ENCODE assay signal across 1 cellular context in the genomic region with DNA sequence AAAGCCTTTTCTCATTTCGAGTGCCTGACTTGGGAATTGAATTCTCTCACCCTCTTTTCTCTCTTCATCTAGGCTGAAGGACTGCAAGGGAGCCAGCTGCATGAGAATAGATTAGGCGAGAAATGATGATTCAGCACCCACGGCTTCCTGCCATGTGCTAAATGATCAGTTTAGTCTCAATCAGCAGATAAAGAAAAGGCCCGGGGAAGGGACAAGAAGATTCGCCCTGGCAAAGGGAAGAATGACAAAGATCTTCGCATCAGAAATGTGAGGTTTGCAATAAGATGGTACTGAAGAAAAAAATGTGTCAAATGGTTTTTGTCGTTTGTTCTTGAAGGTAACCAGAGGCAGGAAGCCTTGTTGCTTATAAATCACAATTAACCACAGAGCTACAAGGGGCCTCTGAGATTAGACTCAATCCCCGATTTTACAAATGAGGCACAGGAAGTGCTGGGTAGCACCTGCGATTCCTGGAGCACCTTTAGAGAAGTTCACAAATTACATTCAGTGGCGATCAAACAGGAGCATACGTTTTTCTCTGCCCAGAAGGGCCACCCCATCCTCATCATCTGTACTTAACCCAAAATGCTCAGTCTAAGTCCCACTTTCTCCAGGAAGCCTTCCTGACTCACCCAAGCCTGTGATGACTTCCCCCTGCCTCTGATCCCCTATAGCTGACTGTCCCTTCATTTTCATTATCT.
TF ChIP-seq lines count a peak whose summit lies in the region.

No MANE protein-coding gene starts in this region.

TF ChIP-seq in K562, 482 proteins besides CTCF, POLR2A, EP300 and RAD21 (continued from another document and continues in another):
- TF ChIP-seq, protein P1, sequence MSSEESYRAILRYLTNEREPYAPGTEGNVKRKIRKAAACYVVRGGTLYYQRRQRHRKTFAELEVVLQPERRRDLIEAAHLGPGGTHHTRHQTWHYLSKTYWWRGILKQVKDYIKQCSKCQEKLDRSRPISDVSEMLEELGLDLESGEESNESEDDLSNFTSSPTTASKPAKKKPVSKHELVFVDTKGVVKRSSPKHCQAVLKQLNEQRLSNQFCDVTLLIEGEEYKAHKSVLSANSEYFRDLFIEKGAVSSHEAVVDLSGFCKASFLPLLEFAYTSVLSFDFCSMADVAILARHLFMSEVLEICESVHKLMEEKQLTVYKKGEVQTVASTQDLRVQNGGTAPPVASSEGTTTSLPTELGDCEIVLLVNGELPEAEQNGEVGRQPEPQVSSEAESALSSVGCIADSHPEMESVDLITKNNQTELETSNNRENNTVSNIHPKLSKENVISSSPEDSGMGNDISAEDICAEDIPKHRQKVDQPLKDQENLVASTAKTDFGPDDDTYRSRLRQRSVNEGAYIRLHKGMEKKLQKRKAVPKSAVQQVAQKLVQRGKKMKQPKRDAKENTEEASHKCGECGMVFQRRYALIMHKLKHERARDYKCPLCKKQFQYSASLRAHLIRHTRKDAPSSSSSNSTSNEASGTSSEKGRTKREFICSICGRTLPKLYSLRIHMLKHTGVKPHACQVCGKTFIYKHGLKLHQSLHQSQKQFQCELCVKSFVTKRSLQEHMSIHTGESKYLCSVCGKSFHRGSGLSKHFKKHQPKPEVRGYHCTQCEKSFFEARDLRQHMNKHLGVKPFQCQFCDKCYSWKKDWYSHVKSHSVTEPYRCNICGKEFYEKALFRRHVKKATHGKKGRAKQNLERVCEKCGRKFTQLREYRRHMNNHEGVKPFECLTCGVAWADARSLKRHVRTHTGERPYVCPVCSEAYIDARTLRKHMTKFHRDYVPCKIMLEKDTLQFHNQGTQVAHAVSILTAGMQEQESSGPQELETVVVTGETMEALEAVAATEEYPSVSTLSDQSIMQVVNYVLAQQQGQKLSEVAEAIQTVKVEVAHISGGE (CRISPR knock-in tag; IDR thresholded peaks at IDR 0.05), result 0 out of 6 replicates have a peak, but pooled peaks of 1 of the 3 experiments have one; percentile 37
- peak; percentile 58 for TF ChIP-seq ETV1 (tag; conservative IDR thresholded peaks at IDR 0.05; ENCODE audit: low read depth)
- TF ChIP-seq ZNF696 (CRISPR knock-in tag; conservative IDR thresholded peaks at IDR 0.05), result no peak
- peak; percentile 60; the same call in 1 of the 2 replicates for TF ChIP-seq FOXM1 (IDR thresholded peaks at IDR 0.05; ENCODE audit: low read depth)
- no peak for TF ChIP-seq FOXM1 (CRISPR knock-in tag; IDR thresholded peaks at IDR 0.05; ENCODE audit: low read depth)
- TF ChIP-seq MAFG (tag; conservative IDR thresholded peaks at IDR 0.05), result peak; percentile 99
- no peak for TF ChIP-seq POLR2AphosphoS2 (IDR thresholded peaks at IDR 0.05; ENCODE audit: low read length)
- TF ChIP-seq SIN3B (IDR thresholded peaks at IDR 0.05; ENCODE audit: low read depth), result no peak
- no peak for TF ChIP-seq ZNF830 (CRISPR knock-in tag; IDR thresholded peaks at IDR 0.05)
- TF ChIP-seq COPS2 (conservative IDR thresholded peaks at IDR 0.05), result no peak
- TF ChIP-seq ZNF586 (CRISPR knock-in tag; conservative IDR thresholded peaks at IDR 0.05), result no peak
- TF ChIP-seq SRSF1 (IDR thresholded peaks at IDR 0.05; ENCODE audit: low read depth, low read length), result no peak
- TF ChIP-seq SOX6 (IDR thresholded peaks at IDR 0.05), result peak; percentile 59; the same call in 1 of the 2 replicates
- TF ChIP-seq PML (IDR thresholded peaks at IDR 0.05; ENCODE audit: low read length), result peak; percentile 64
- peak; percentile 89 for TF ChIP-seq CBFA2T2 (conservative IDR thresholded peaks at IDR 0.05)
- TF ChIP-seq ETS2 (tag; IDR thresholded peaks at IDR 0.05; ENCODE audit: borderline replicate concordance, poor library complexity, severe bottlenecking), result no peak
- peak; percentile 23 for TF ChIP-seq MEIS2 (IDR thresholded peaks at IDR 0.05; ENCODE audit: partially characterized antibody)
- TF ChIP-seq MECOM (CRISPR knock-in tag; IDR thresholded peaks at IDR 0.05), result 0 out of 2 replicates have a peak, but pooled peaks have one; percentile 66
- TF ChIP-seq, protein P2, sequence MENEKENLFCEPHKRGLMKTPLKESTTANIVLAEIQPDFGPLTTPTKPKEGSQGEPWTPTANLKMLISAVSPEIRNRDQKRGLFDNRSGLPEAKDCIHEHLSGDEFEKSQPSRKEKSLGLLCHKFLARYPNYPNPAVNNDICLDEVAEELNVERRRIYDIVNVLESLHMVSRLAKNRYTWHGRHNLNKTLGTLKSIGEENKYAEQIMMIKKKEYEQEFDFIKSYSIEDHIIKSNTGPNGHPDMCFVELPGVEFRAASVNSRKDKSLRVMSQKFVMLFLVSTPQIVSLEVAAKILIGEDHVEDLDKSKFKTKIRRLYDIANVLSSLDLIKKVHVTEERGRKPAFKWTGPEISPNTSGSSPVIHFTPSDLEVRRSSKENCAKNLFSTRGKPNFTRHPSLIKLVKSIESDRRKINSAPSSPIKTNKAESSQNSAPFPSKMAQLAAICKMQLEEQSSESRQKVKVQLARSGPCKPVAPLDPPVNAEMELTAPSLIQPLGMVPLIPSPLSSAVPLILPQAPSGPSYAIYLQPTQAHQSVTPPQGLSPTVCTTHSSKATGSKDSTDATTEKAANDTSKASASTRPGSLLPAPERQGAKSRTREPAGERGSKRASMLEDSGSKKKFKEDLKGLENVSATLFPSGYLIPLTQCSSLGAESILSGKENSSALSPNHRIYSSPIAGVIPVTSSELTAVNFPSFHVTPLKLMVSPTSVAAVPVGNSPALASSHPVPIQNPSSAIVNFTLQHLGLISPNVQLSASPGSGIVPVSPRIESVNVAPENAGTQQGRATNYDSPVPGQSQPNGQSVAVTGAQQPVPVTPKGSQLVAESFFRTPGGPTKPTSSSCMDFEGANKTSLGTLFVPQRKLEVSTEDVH (IDR thresholded peaks at IDR 0.05; ENCODE audit: low read depth, partially characterized antibody), result no peak
- no peak for TF ChIP-seq HCFC1 (IDR thresholded peaks at IDR 0.05; ENCODE audit: low read depth, low read length)
- peak; percentile 84 for TF ChIP-seq FOSL1 (tag; conservative IDR thresholded peaks at IDR 0.05)
- TF ChIP-seq MTA2 (IDR thresholded peaks at IDR 0.05; ENCODE audit: low read depth), result peak; percentile 58
- 0 out of 2 replicates have a peak, but pooled peaks have one; percentile 16 for TF ChIP-seq ZNF584 (CRISPR knock-in tag; IDR thresholded peaks at IDR 0.05; ENCODE audit: low read depth)
- TF ChIP-seq, protein P3, sequence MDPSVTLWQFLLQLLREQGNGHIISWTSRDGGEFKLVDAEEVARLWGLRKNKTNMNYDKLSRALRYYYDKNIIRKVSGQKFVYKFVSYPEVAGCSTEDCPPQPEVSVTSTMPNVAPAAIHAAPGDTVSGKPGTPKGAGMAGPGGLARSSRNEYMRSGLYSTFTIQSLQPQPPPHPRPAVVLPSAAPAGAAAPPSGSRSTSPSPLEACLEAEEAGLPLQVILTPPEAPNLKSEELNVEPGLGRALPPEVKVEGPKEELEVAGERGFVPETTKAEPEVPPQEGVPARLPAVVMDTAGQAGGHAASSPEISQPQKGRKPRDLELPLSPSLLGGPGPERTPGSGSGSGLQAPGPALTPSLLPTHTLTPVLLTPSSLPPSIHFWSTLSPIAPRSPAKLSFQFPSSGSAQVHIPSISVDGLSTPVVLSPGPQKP (CRISPR knock-in tag; IDR thresholded peaks at IDR 0.05), result no peak
- TF ChIP-seq SMARCC2 (IDR thresholded peaks at IDR 0.05; ENCODE audit: low read depth), result 0 out of 2 replicates have a peak, but pooled peaks have one; percentile 82
- TF ChIP-seq CREM (IDR thresholded peaks at IDR 0.05; ENCODE audit: low read depth), result peak; percentile 29; the same call in 1 of the 2 replicates
- no peak for TF ChIP-seq NR2C1 (IDR thresholded peaks at IDR 0.05)
- no peak for TF ChIP-seq NR2C1 (tag; IDR thresholded peaks at IDR 0.05)
- TF ChIP-seq TRIM24 (IDR thresholded peaks at IDR 0.05), result peak; percentile 85 to 89
- peak; percentile 95 for TF ChIP-seq ARID1B (IDR thresholded peaks at IDR 0.05)
- TF ChIP-seq NFE2 (IDR thresholded peaks at IDR 0.05; ENCODE audit: low read depth), result peak; percentile 89
- peak; percentile 98 for TF ChIP-seq MAFK (IDR thresholded peaks at IDR 0.05; ENCODE audit: low read length)
- TF ChIP-seq MTA3 (IDR thresholded peaks at IDR 0.05; ENCODE audit: borderline replicate concordance), result peak; percentile 58; the same call in 1 of the 2 replicates
- peak in 1 of 2 experiments; percentile 69; a peak in 2 of 4 replicates for TF ChIP-seq TBL1XR1 (IDR thresholded peaks at IDR 0.05; ENCODE audit: low read length in 2 of 2)
- TF ChIP-seq JUND (IDR thresholded peaks at IDR 0.05; ENCODE audit: borderline replicate concordance, low read depth, low read length), result peak; percentile 86
- TF ChIP-seq JUND (tag; IDR thresholded peaks at IDR 0.05; ENCODE audit: borderline replicate concordance, low read depth, low read length), result peak; percentile 15; the same call in 1 of the 3 replicates
- TF ChIP-seq ZNF766 (CRISPR knock-in tag; conservative IDR thresholded peaks at IDR 0.05), result peak; percentile 57; the same call in 1 of the 2 replicates
- TF ChIP-seq KLF16 (IDR thresholded peaks at IDR 0.05), result peak; percentile 78
- TF ChIP-seq, protein P4, sequence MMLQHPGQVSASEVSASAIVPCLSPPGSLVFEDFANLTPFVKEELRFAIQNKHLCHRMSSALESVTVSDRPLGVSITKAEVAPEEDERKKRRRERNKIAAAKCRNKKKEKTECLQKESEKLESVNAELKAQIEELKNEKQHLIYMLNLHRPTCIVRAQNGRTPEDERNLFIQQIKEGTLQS (IDR thresholded peaks at IDR 0.05), result peak; percentile 48; the same call in 1 of the 2 replicates
- TF ChIP-seq, protein P4 (CRISPR knock-in tag; conservative IDR thresholded peaks at IDR 0.05), result no peak
- TF ChIP-seq, protein P5, sequence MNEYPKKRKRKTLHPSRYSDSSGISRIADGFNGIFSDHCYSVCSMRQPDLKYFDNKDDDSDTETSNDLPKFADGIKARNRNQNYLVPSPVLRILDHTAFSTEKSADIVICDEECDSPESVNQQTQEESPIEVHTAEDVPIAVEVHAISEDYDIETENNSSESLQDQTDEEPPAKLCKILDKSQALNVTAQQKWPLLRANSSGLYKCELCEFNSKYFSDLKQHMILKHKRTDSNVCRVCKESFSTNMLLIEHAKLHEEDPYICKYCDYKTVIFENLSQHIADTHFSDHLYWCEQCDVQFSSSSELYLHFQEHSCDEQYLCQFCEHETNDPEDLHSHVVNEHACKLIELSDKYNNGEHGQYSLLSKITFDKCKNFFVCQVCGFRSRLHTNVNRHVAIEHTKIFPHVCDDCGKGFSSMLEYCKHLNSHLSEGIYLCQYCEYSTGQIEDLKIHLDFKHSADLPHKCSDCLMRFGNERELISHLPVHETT (CRISPR knock-in tag; conservative IDR thresholded peaks at IDR 0.05 in 1 of 2, IDR thresholded peaks at IDR 0.05 in 1 of 2), result 0 out of 4 replicates have a peak, but pooled peaks of 1 of the 2 experiments have one; percentile 43
- no peak for TF ChIP-seq ZNF707 (CRISPR knock-in tag; conservative IDR thresholded peaks at IDR 0.05)
- TF ChIP-seq ZNF212 (CRISPR knock-in tag; IDR thresholded peaks at IDR 0.05), result 0 out of 2 replicates have a peak, but pooled peaks have one; percentile 6
- TF ChIP-seq ZFP30 (CRISPR knock-in tag; IDR thresholded peaks at IDR 0.05; ENCODE audit: borderline replicate concordance), result no peak
- peak; percentile 70 for TF ChIP-seq TCF3 (CRISPR knock-in tag; IDR thresholded peaks at IDR 0.05)
- peak; percentile 64; the same call in 1 of the 2 replicates for TF ChIP-seq SMAD3 (CRISPR knock-in tag; conservative IDR thresholded peaks at IDR 0.05)
- peak; percentile 89 for TF ChIP-seq NCOR1 (IDR thresholded peaks at IDR 0.05)
- no peak for TF ChIP-seq CCAR2 (IDR thresholded peaks at IDR 0.05; ENCODE audit: low read depth, low read length)
- peak; percentile 59 for TF ChIP-seq CXXC5 (CRISPR knock-in tag; IDR thresholded peaks at IDR 0.05)
- peak; percentile 88 for TF ChIP-seq MYC (IDR thresholded peaks at IDR 0.05; ENCODE audit: low read depth, low read length)
- no peak for TF ChIP-seq MYC (CRISPR knock-in tag; IDR thresholded peaks at IDR 0.05; ENCODE audit: borderline replicate concordance, low read depth)
- TF ChIP-seq, protein P6, sequence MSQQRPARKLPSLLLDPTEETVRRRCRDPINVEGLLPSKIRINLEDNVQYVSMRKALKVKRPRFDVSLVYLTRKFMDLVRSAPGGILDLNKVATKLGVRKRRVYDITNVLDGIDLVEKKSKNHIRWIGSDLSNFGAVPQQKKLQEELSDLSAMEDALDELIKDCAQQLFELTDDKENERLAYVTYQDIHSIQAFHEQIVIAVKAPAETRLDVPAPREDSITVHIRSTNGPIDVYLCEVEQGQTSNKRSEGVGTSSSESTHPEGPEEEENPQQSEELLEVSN (IDR thresholded peaks at IDR 0.05; ENCODE audit: borderline replicate concordance in 1 of 2, extremely low read depth in 1 of 2, insufficient read depth in 1 of 2, insufficient read length in 1 of 2, low read depth in 1 of 2, low read length in 1 of 2, poor library complexity in 1 of 2, severe bottlenecking in 1 of 2), result peak in 1 of 2 experiments; percentile 20
- peak; percentile 25 for TF ChIP-seq NCOA2 (IDR thresholded peaks at IDR 0.05; ENCODE audit: partially characterized antibody in 2 of 2)
- no peak for TF ChIP-seq ZNF551 (CRISPR knock-in tag; IDR thresholded peaks at IDR 0.05)
- peak; percentile 73 for TF ChIP-seq NFIC (IDR thresholded peaks at IDR 0.05)
- TF ChIP-seq ZNF354B (CRISPR knock-in tag; IDR thresholded peaks at IDR 0.05), result no peak
- TF ChIP-seq PHF8 (IDR thresholded peaks at IDR 0.05; ENCODE audit: borderline replicate concordance, low read length), result no peak
- TF ChIP-seq CEBPG (CRISPR knock-in tag; IDR thresholded peaks at IDR 0.05), result no peak
- TF ChIP-seq CEBPG (tag; conservative IDR thresholded peaks at IDR 0.05 in 1 of 2, IDR thresholded peaks at IDR 0.05 in 1 of 2), result no peak
- peak; percentile 58 for TF ChIP-seq SMAD4 (CRISPR knock-in tag; conservative IDR thresholded peaks at IDR 0.05)
- no peak for TF ChIP-seq CSDE1 (IDR thresholded peaks at IDR 0.05)
- peak; percentile 68 for TF ChIP-seq HDAC3 (IDR thresholded peaks at IDR 0.05; ENCODE audit: borderline replicate concordance, partially characterized antibody)
- peak; percentile 32; the same call in 1 of the 2 replicates for TF ChIP-seq JUN (IDR thresholded peaks at IDR 0.05; ENCODE audit: borderline replicate concordance, low read depth, low read length)
- no peak for TF ChIP-seq JUN (CRISPR knock-in tag; IDR thresholded peaks at IDR 0.05; ENCODE audit: borderline replicate concordance)
- no peak for TF ChIP-seq ATF1 (CRISPR knock-in tag; IDR thresholded peaks at IDR 0.05)
- TF ChIP-seq ATF1 (tag; IDR thresholded peaks at IDR 0.05), result peak; percentile 41; the same call in 1 of the 2 replicates
- TF ChIP-seq, protein P7, sequence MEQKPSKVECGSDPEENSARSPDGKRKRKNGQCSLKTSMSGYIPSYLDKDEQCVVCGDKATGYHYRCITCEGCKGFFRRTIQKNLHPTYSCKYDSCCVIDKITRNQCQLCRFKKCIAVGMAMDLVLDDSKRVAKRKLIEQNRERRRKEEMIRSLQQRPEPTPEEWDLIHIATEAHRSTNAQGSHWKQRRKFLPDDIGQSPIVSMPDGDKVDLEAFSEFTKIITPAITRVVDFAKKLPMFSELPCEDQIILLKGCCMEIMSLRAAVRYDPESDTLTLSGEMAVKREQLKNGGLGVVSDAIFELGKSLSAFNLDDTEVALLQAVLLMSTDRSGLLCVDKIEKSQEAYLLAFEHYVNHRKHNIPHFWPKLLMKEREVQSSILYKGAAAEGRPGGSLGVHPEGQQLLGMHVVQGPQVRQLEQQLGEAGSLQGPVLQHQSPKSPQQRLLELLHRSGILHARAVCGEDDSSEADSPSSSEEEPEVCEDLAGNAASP (IDR thresholded peaks at IDR 0.05), result no peak
- TF ChIP-seq SRF (CRISPR knock-in tag; IDR thresholded peaks at IDR 0.05), result no peak
